Comparison of ENCODE assay signal across 8 cellular contexts in the genomic region with DNA sequence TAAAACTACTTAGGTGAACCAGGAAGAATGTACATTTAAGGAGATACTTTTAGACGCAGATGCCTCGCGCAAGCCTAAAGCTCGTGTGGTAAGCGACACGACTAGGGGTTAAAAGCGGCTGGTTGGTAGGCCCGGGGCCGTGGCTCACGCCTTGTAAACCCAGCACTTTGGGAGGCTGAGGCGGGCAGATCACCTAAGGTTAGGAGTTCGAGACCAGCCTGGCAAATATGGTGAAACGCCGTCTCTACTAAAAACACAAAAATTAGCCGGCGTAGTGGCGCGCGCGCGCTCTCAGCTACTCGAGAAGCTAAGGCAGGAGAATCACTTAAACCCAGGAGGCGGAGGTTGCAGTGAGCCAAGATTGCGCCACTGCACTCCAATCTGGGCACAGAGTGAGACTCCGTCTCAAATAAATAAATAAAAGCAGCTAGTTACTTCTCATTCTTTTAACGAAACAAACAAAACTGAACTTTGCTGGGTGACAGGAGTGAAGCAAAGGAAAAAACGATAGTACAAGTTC. TPM values are rescaled to one million over a fixed set of nuclear protein-coding genes. Genes with fewer than 3 reads are reported as not detected.
DNase-seq lines count a peak whose midpoint lies in the region; ATAC-seq and TF ChIP-seq lines count a peak whose summit lies in the region.

No MANE protein-coding gene starts in this region.

- H3K36me3 ChIP-seq in A673 (ENCODE audit: insufficient read depth, low read length, poor library complexity, severe bottlenecking) = peaks cover 15% of the 10 kb centered on the region
- peaks cover 24% of the 10 kb centered on the region for H3K36me3 ChIP-seq in HUES48 (ENCODE audit: control insufficient read depth, insufficient read depth, low read length)
- H3K36me3 ChIP-seq in testis (ENCODE audit: low read depth, missing control alignments) = no peaks in the 10 kb centered on the region

- no TSS peak for BruUV-seq in A673 (replicated peaks; lab: Mats Ljungman, UMichigan)

- POLR2A ChIA-PET in A673 (lab: Charles Lee; ENCODE audit: low non-redundant PET) = no interaction called here

- no peak for TF ChIP-seq POLR2A in testis (IDR thresholded peaks at IDR 0.05)

- CTCF ChIA-PET in A673 (lab: Charles Lee) = no interaction called here

- peak; percentile 45 for DNase-seq in A673 (ENCODE audit: low spot score)
- peak; percentile 42 to 57 for DNase-seq in activated CD4-positive, alpha-beta T cell treated with anti-CD3 and anti-CD28 coated beads, Interleukin-2, amount 50 U/mL, for 48 hours
- peak; percentile 44 for DNase-seq in epithelial cell of esophagus (ENCODE audit: low read depth)
- DNase-seq in mucosa of gallbladder (ENCODE audit: low spot score) = peak; percentile 26
- peak; percentile 45 for DNase-seq in testis

- ATAC-seq in GM19023 (IDR thresholded peaks at IDR 0.05; ENCODE audit: unreplicated experiment) (no peak), HG03039 (IDR thresholded peaks at IDR 0.05; ENCODE audit: unreplicated experiment) (no peak)

- TF ChIP-seq CTCF in A673 (conservative IDR thresholded peaks at IDR 0.05; ENCODE audit: low read depth, low read length) = no peak
- TF ChIP-seq CTCF in epithelial cell of esophagus (IDR thresholded peaks at IDR 0.05; ENCODE audit: insufficient read depth, low read depth, low read length, missing control alignments) = no peak
- no peak for TF ChIP-seq CTCF in testis (IDR thresholded peaks at IDR 0.05)

- WGBS in testis, 2 donors = 1 to 4% methylated on average over 27 of the region's 27 CpGs

- H3K27ac ChIP-seq in A673 (ENCODE audit: low read depth, low read length, poor library complexity, severe bottlenecking) = peak overlapping the region; percentile 98
- H3K27ac ChIP-seq in HUES48 (ENCODE audit: low read depth, low read length) = peak overlapping the region; percentile 90
- peak overlapping the region; percentile 94 to 95 for H3K27ac ChIP-seq in testis

- H3K9ac ChIP-seq in HUES48 (ENCODE audit: low read depth, low read length) = peak overlapping the region; percentile 86

- H3K9me3 ChIP-seq in A673 (ENCODE audit: low read depth, low read length, poor library complexity, severe bottlenecking) (no peaks in the 10 kb centered on the region), HUES48 (ENCODE audit: control insufficient read depth, insufficient read depth, low read length) (no peaks in the 10 kb centered on the region), testis (no peaks in the 10 kb centered on the region)

- H3K4me3 ChIP-seq in A673 (ENCODE audit: low read depth, low read length, poor library complexity, severe bottlenecking) (peak overlapping the region; percentile 93), HUES48 (ENCODE audit: low read depth, low read length) (peak overlapping the region; percentile 94), epithelial cell of esophagus (ENCODE audit: low read length) (peak overlapping the region; percentile 99), testis (peak overlapping the region; percentile 75 to 91)

- intact Hi-C loops in A673 (cut with micrococcal nuclease; ENCODE audit: unreplicated experiment) = no loop called here
- intact Hi-C loops in testis (cut with DNase I; ENCODE audit: low total_unique reads) = no loop called here

- H3K27me3 ChIP-seq in A673 (replicated peaks; ENCODE audit: insufficient read depth, low read depth, low read length, poor library complexity) (no peaks in the 10 kb centered on the region), HUES48 (ENCODE audit: control insufficient read depth, insufficient read depth, low read length) (no peaks in the 10 kb centered on the region), testis (no peaks in the 10 kb centered on the region)

- H3K4me1 ChIP-seq in A673 (ENCODE audit: insufficient read depth, low read length, poor library complexity, severe bottlenecking) = peaks cover 23% of the 10 kb centered on the region
- peaks cover 7% of the 10 kb centered on the region for H3K4me1 ChIP-seq in HUES48 (ENCODE audit: control insufficient read depth, insufficient read depth, low read length)
- H3K4me1 ChIP-seq in testis = peaks cover 5% of the 10 kb centered on the region

RNA-seq across cellular contexts. Expression of a gene that starts 0.9 kb away (rescaled TPM):
- total RNA-seq in A673 (2021) = 133 and 137 TPM in 2 replicates
- total RNA-seq in mucosa of gallbladder = 32.8 TPM
- 10 to 100 TPM; 22.0 to 26.5 TPM for total RNA-seq in testis
- 25.9 TPM for polyA plus RNA-seq in testis (ENCODE audit: insufficient read depth, low read depth, low replicate concordance)

RNA-seq across cellular contexts. Expression of a gene that starts 1.2 kb away (rescaled TPM):
- total RNA-seq in A673 (2021) = 189 and 207 TPM in 2 replicates
- total RNA-seq in mucosa of gallbladder = 39.4 TPM
- total RNA-seq in testis = 10 to 100 TPM; 62.4 to 71.7 TPM
- polyA plus RNA-seq in testis (ENCODE audit: insufficient read depth, low read depth, low replicate concordance) = 87.4 TPM
